Comparison of ENCODE assay signal across 11 cellular contexts in genomic region chr22:30445438-30445936, GRCh38. TPM values are rescaled to one million over a fixed set of nuclear protein-coding genes. Genes with fewer than 3 reads are reported as not detected.
A peak's percentile ranks its signal among the peaks of the same experiment; 100 is the strongest.
DNase-seq lines count a peak whose midpoint lies in the region; ATAC-seq and TF ChIP-seq lines count a peak whose summit lies in the region.
"Had no signal": no experiment of that assay in that cellular context is flagged by ENCODE, and none has a peak within 500 bp of the region (broad histone marks: within the 10 kb centered on the region; RNA-seq: fewer than 3 reads in every experiment).

No MANE protein-coding gene starts in this region.

- no peaks in the 10 kb centered on the region for H3K36me3 Mint-ChIP-seq in chondrocyte (ENCODE audit: low read depth)
- H3K36me3 Mint-ChIP-seq in neural progenitor cell: no peaks in the 10 kb centered on the region

- no peaks in the 10 kb centered on the region for H3K9me2 ChIP-seq in DOHH2 (replicated peaks; ENCODE audit: control insufficient read depth, low read length)
- H3K9me2 ChIP-seq in MM.1S (replicated peaks; ENCODE audit: insufficient read depth, low read length): no peaks in the 10 kb centered on the region

- H3K36me3 ChIP-seq in DOHH2 (ENCODE audit: control insufficient read depth, low read length): no peaks in the 10 kb centered on the region
- H3K36me3 ChIP-seq in MM.1S (replicated peaks; ENCODE audit: insufficient read depth, low read length): no peaks in the 10 kb centered on the region
- H3K36me3 ChIP-seq in neural progenitor cell: no peaks in the 10 kb centered on the region

- H3K9me3 Mint-ChIP-seq in chondrocyte (ENCODE audit: low read depth) (no peaks in the 10 kb centered on the region), neural progenitor cell (no peaks in the 10 kb centered on the region)

- no peaks in the 10 kb centered on the region for H3K9me3 ChIP-seq in DOHH2 (ENCODE audit: control insufficient read depth, insufficient read depth, low read length)
- H3K9me3 ChIP-seq in MM.1S (replicated peaks; ENCODE audit: insufficient read depth, low read length): no peaks in the 10 kb centered on the region
- H3K9me3 ChIP-seq in neural progenitor cell (ENCODE audit: low read depth): no peaks in the 10 kb centered on the region

- H2AFZ ChIP-seq in MM.1S (ENCODE audit: low read length): no peak overlapping the region
- H2AFZ ChIP-seq in neural progenitor cell (replicated peaks): peak overlapping the region; percentile 75

- H3K4me3 ChIP-seq in DOHH2 (ENCODE audit: low read length): peak overlapping the region; percentile 61; the same call in 1 of the 2 replicates
- no peak overlapping the region for H3K4me3 ChIP-seq in MM.1S (ENCODE audit: low read length)
- no peak overlapping the region for H3K4me3 ChIP-seq in neural progenitor cell

- DNase-seq in MM.1S: no peak
- DNase-seq in chondrocyte (ENCODE audit: low spot score): no peak
- DNase-seq in neural progenitor cell (ENCODE audit: low spot score): no peak
- no peak for DNase-seq in cortex of kidney (lab: John Stamatoyannopoulos, UW)
- DNase-seq in GM03348 (ENCODE audit: low spot score): no peak
- no peak for DNase-seq in erythroblast (lab: John Stamatoyannopoulos, UW)
- DNase-seq: SIG-M5 had no signal

- H3K79me2 ChIP-seq in DOHH2 (ENCODE audit: control insufficient read depth, low read length) (no peaks in the 10 kb centered on the region), MM.1S (ENCODE audit: low read length) (no peaks in the 10 kb centered on the region), neural progenitor cell (ENCODE audit: low read depth) (no peaks in the 10 kb centered on the region)

- TF ChIP-seq POLR2A in erythroblast (IDR thresholded peaks at IDR 0.05; ENCODE audit: low read length): no peak

- H3K27me3 Mint-ChIP-seq in chondrocyte (ENCODE audit: low read depth) (peaks cover 5% of the 10 kb centered on the region), neural progenitor cell (ENCODE audit: insufficient read depth, low read depth) (peaks cover 5% of the 10 kb centered on the region)

- peaks cover 7% of the 10 kb centered on the region for H3K27me3 ChIP-seq in DOHH2 (ENCODE audit: control insufficient read depth, low read length)
- H3K27me3 ChIP-seq in MM.1S (replicated peaks; ENCODE audit: insufficient read depth, low read length): peaks cover 87% of the 10 kb centered on the region
- H3K27me3 ChIP-seq in neural progenitor cell: no peaks in the 10 kb centered on the region

- H3K9ac ChIP-seq in MM.1S (ENCODE audit: low read length) (no peak overlapping the region), neural progenitor cell (no peak overlapping the region)

- no peak overlapping the region for H3K27ac ChIP-seq in DOHH2 (ENCODE audit: low read depth, low read length)
- H3K27ac ChIP-seq in MM.1S (ENCODE audit: low read length): no peak overlapping the region
- H3K27ac ChIP-seq in neural progenitor cell: no peak overlapping the region

- peaks cover 3% of the 10 kb centered on the region for H3K4me1 Mint-ChIP-seq in chondrocyte (ENCODE audit: low read depth)
- peaks cover 21% of the 10 kb centered on the region for H3K4me1 Mint-ChIP-seq in neural progenitor cell

- peak; percentile 48 for TF ChIP-seq CTCF in DOHH2 (IDR thresholded peaks at IDR 0.05; ENCODE audit: low read depth, low read length, poor library complexity, severe bottlenecking)
- TF ChIP-seq CTCF in MM.1S (IDR thresholded peaks at IDR 0.05; ENCODE audit: low read length): no peak
- peak; percentile 60 for TF ChIP-seq CTCF in chondrocyte (IDR thresholded peaks at IDR 0.05)
- TF ChIP-seq CTCF in neural progenitor cell (IDR thresholded peaks at IDR 0.05): no peak

- no peak overlapping the region for H3K27ac Mint-ChIP-seq in chondrocyte (ENCODE audit: unreplicated experiment)
- H3K27ac Mint-ChIP-seq in neural progenitor cell: no peak overlapping the region

- ATAC-seq in HG02798 (IDR thresholded peaks at IDR 0.05; ENCODE audit: poor library complexity, unreplicated experiment): no peak

- H3K4me2 ChIP-seq in DOHH2 (ENCODE audit: low read length) (peak overlapping the region; percentile 70), MM.1S (ENCODE audit: low read depth, low read length) (0 out of 2 replicates have a peak overlapping the region, but pooled peaks have one; percentile 8), neural progenitor cell (no peak overlapping the region)

- H4K20me1 ChIP-seq in DOHH2 (ENCODE audit: control insufficient read depth, insufficient read depth, low read depth, low read length) (no peaks in the 10 kb centered on the region), MM.1S (ENCODE audit: insufficient read depth, low read length) (no peaks in the 10 kb centered on the region), neural progenitor cell (ENCODE audit: low read depth) (no peaks in the 10 kb centered on the region)

- H3K4me3 Mint-ChIP-seq in chondrocyte (ENCODE audit: unreplicated experiment) (no peak overlapping the region), neural progenitor cell (no peak overlapping the region)

- H3F3A ChIP-seq in DOHH2 (ENCODE audit: control insufficient read depth, insufficient read depth): no peaks in the 10 kb centered on the region
- H3F3A ChIP-seq in MM.1S (ENCODE audit: insufficient read depth, low read length): no peaks in the 10 kb centered on the region; the same call in 1 of the 2 replicates
- H3F3A ChIP-seq in neural progenitor cell (ENCODE audit: low read depth): peaks cover 9% of the 10 kb centered on the region

- H3K4me1 ChIP-seq in DOHH2 (ENCODE audit: control insufficient read depth, low read length): peaks cover 28% of the 10 kb centered on the region
- H3K4me1 ChIP-seq in MM.1S (ENCODE audit: low read length): peaks cover 10% of the 10 kb centered on the region
- H3K4me1 ChIP-seq in neural progenitor cell: peaks cover 6% of the 10 kb centered on the region

RNA-seq across cellular contexts. Expression of gene MTFP1, which starts 19.9 kb away (rescaled TPM):
- total RNA-seq in chondrocyte (9.3 to 12.7 TPM (median 12.1 TPM) in 3 replicates), neural progenitor cell (ENCODE audit: low replicate concordance) (29.9 and 67.9 TPM in 2 replicates)

RNA-seq across cellular contexts. Expression of gene SEC14L3, which starts 26.3 kb away (rescaled TPM):
- total RNA-seq in chondrocyte (not detected in 3 replicates), neural progenitor cell (ENCODE audit: low replicate concordance) (not detected in 2 replicates)
- total RNA-seq: mesenteric fat pad, posterior vena cava had no signal

RNA-seq across cellular contexts. Expression of gene SEC14L2, which starts 48.7 kb away (rescaled TPM):
- total RNA-seq in chondrocyte: 15.5 to 39.5 TPM (median 15.6 TPM) in 3 replicates
- 4.9 and 5.7 TPM in 2 replicates for total RNA-seq in neural progenitor cell (ENCODE audit: low replicate concordance)

RNA-seq across cellular contexts. Expression of gene RNF215, which starts 58.3 kb away (rescaled TPM):
- total RNA-seq in chondrocyte (35.2 to 36.2 TPM (median 36.0 TPM) in 3 replicates), neural progenitor cell (ENCODE audit: low replicate concordance) (11.9 and 38.5 TPM in 2 replicates)

Comparison
In these comparisons a context has a peak if more than half of its experiments do, and no peak if none do; other contexts are left out.
1. CTCF ChIP-seq: peak in DOHH2 (single experiment) and chondrocyte (single experiment); none in MM.1S (single experiment) and neural progenitor cell (single experiment).